Comparison of ENCODE assay signal across 10 cellular contexts in the genomic region with DNA sequence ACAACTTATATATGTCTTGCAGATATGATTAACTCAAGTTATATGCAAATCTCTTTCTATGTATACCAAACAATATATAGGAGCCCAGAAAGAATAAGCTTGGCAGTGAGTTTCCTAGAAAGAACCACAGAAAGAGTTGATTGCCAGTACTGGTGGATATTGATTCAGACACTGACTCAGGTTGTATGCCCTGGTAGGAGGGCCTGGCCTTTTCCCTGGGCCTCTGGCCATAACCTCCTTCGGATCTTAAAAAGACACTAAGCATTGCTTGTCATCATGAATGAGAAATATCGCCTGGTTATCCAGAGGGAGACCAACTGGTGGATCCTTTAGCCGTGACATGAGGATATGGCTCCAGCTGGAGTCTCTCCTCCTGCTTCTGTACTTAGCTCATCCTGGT.
"Had no signal": no experiment of that assay in that cellular context is flagged by ENCODE, and none has a peak within 500 bp of the region (broad histone marks: within the 10 kb centered on the region; RNA-seq: fewer than 3 reads in every experiment).

No MANE protein-coding gene starts in this region.

- H3K9me3 Mint-ChIP-seq: activated naive CD4-positive, alpha-beta T cell treated with anti-CD3 and anti-CD28 coated beads, Interleukin-2, amount 10 ng/mL, durations not matched to agents 7 days and 5 days; activated T-helper 2 cell treated with anti-CD3 and anti-CD28 coated beads, Interferon-gamma antibody, Interleukin-2, Interleukin-4, amounts not matched to agents 10 μg/mL and 5 μg/mL and 100 μg/mL, durations not matched to agents 14 hours and 24 hours and 36 hours; natural killer cell treated with Interleukin-12 subunit alpha and Interleukin-12 subunit beta and Interleukin-15 and Interleukin-18, amount 100 ng/mL, for 72 hours; stimulated activated effector memory CD8-positive, alpha-beta T cell treated with anti-CD3 and anti-CD28 coated beads, Interleukin-12 subunit alpha, Interleukin-12 subunit beta, amount 100 ng/mL, for 72 hours; WTC11 had no signal

- H3K4me1 Mint-ChIP-seq: activated naive CD4-positive, alpha-beta T cell treated with anti-CD3 and anti-CD28 coated beads, Interleukin-2, amount 10 ng/mL, durations not matched to agents 7 days and 5 days; stimulated activated effector memory CD8-positive, alpha-beta T cell treated with anti-CD3 and anti-CD28 coated beads, Interleukin-12 subunit alpha, Interleukin-12 subunit beta, amount 100 ng/mL, for 72 hours had no signal

- H3K27ac ChIP-seq: tibial nerve had no signal

- H3K27ac Mint-ChIP-seq: activated naive CD4-positive, alpha-beta T cell treated with anti-CD3 and anti-CD28 coated beads, Interleukin-2, amount 10 ng/mL, durations not matched to agents 7 days and 5 days; activated T-helper 2 cell treated with anti-CD3 and anti-CD28 coated beads, Interferon-gamma antibody, Interleukin-2, Interleukin-4, amounts not matched to agents 10 μg/mL and 5 μg/mL and 100 μg/mL, durations not matched to agents 14 hours and 24 hours and 36 hours; natural killer cell treated with Interleukin-12 subunit alpha and Interleukin-12 subunit beta and Interleukin-15 and Interleukin-18, amount 100 ng/mL, for 72 hours; stimulated activated effector memory CD8-positive, alpha-beta T cell treated with anti-CD3 and anti-CD28 coated beads, Interleukin-12 subunit alpha, Interleukin-12 subunit beta, amount 100 ng/mL, for 72 hours had no signal

- H3K9me3 ChIP-seq: tibial nerve had no signal

- H3K4me3 ChIP-seq: tibial nerve had no signal

- FAIRE-seq: small intestine had no signal

- H3K36me3 Mint-ChIP-seq: activated naive CD4-positive, alpha-beta T cell treated with anti-CD3 and anti-CD28 coated beads, Interleukin-2, amount 10 ng/mL, durations not matched to agents 7 days and 5 days; natural killer cell treated with Interleukin-12 subunit alpha and Interleukin-12 subunit beta and Interleukin-15 and Interleukin-18, amount 100 ng/mL, for 72 hours; stimulated activated effector memory CD8-positive, alpha-beta T cell treated with anti-CD3 and anti-CD28 coated beads, Interleukin-12 subunit alpha, Interleukin-12 subunit beta, amount 100 ng/mL, for 72 hours; WTC11 had no signal

- ATAC-seq: natural killer cell treated with Interleukin-12 subunit alpha and Interleukin-12 subunit beta and Interleukin-15 and Interleukin-18, amount 100 ng/mL, for 72 hours; stimulated activated effector memory CD8-positive, alpha-beta T cell treated with anti-CD3 and anti-CD28 coated beads, Interleukin-12 subunit alpha, Interleukin-12 subunit beta, amount 100 ng/mL, for 72 hours had no signal

- H3K36me3 ChIP-seq: tibial nerve had no signal

- H3K27me3 ChIP-seq: tibial nerve had no signal

- H3K4me3 Mint-ChIP-seq: activated naive CD4-positive, alpha-beta T cell treated with anti-CD3 and anti-CD28 coated beads, Interleukin-2, amount 10 ng/mL, durations not matched to agents 7 days and 5 days; natural killer cell treated with Interleukin-12 subunit alpha and Interleukin-12 subunit beta and Interleukin-15 and Interleukin-18, amount 100 ng/mL, for 72 hours; stimulated activated effector memory CD8-positive, alpha-beta T cell treated with anti-CD3 and anti-CD28 coated beads, Interleukin-12 subunit alpha, Interleukin-12 subunit beta, amount 100 ng/mL, for 72 hours had no signal

- DNase-seq: activated CD4-positive, alpha-beta T cell treated with anti-CD3 and anti-CD28 coated beads for 48 hours; activated naive CD4-positive, alpha-beta T cell treated with anti-CD3 and anti-CD28 coated beads, Interleukin-2, amount 10 ng/mL, durations not matched to agents 7 days and 5 days; glutamatergic neuron; mammary epithelial cell had no signal
